34 cellular contexts compared by ENCODE assay signal in genomic region chr19:34831714-34832113, GRCh38.
"Had no signal": no experiment of that assay in that cellular context is flagged by ENCODE, and none has a peak within 500 bp of the region (broad histone marks: within the 10 kb centered on the region; RNA-seq: fewer than 3 reads in every experiment).

No MANE protein-coding gene starts in this region.

- H3K9me3 ChIP-seq: MG63 had no signal

- H3K36me3 ChIP-seq: MG63 had no signal

- DNase-seq: Karpas-422, Kasumi-1, KBM-7, KG1, MG63, MM.1S, MV-4-11, NCI-H1048, NCI-H1092, NCI-H1092 treated with DMSO at 0.1 percent for 48 hours, NCI-H1105, NCI-H1105 treated with DMSO at 0.1 percent for 48 hours, NCI-H1417, NCI-H1417 treated with DMSO at 0.1 percent for 48 hours, NCI-H1436, NCI-H1436 treated with DMSO at 0.1 percent for 48 hours, NCI-H146, NCI-H1694 treated with DMSO at 0.1 percent for 48 hours, NCI-H187, NCI-H187 treated with DMSO at 0.1 percent for 48 hours, NCI-H1930, NCI-H2029, NCI-H2029 treated with DMSO at 0.1 percent for 48 hours, NCI-H2081, NCI-H2081 treated with DMSO at 0.1 percent for 48 hours, NCI-H2107, NCI-H2171, NCI-H2171 treated with DMSO at 0.1 percent for 48 hours, NCI-H2227 treated with DMSO at 0.1 percent for 48 hours, NCI-H226, NCI-H345, NCI-H446, NCI-H446 treated with DMSO at 0.1 percent for 48 hours had no signal

- H3K4me3 ChIP-seq: MG63 had no signal

- H3K27ac ChIP-seq: KMS-11 had no signal
